Comparison of ENCODE assay signal across 7 cellular contexts in the genomic region with DNA sequence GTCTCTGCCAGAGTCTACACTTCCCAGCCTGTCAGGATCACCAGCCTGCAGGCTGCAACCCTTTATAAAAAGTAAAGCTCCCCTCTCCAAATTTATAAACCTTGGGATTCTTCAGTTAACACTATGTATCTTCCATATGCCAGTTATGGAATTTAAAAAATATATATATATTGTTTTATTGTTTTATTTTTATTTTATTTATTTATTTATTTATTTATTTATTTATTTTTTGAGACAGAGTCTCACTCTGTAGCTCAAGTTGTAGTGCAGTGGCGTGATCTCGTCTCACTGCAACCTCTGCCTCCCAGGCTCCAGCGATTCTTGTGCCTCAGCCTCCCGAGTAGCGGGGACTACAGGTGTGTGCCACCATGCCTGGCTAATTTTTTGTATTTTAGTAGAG. TPM values are rescaled to one million over a fixed set of nuclear protein-coding genes. Genes with fewer than 3 reads are reported as not detected.
DNase-seq lines count a peak whose midpoint lies in the region; ATAC-seq and TF ChIP-seq lines count a peak whose summit lies in the region.
"Not testable (repeated sequence)": the region's sequence is repeated elsewhere in the genome, so short reads cannot be mapped to it uniquely, and the experiment has no call there.

No MANE protein-coding gene starts in this region.

- H3K27me3 ChIP-seq in BLaER1 treated with 17β-estradiol and CSF1 and Interleukin-3, amounts not matched to agents 10 nM and 100 nM; KMS-11 (ENCODE audit: insufficient read depth, low read depth): not testable (repeated sequence)

- not testable (repeated sequence) for H3K27ac ChIP-seq in BLaER1 treated with 17β-estradiol and CSF1 and Interleukin-3, amounts not matched to agents 10 nM and 100 nM
- peak overlapping the region; percentile 96; the same call in 1 of the 2 replicates for H3K27ac ChIP-seq in KMS-11

- H3K4me3 ChIP-seq in BLaER1 treated with 17β-estradiol and CSF1 and Interleukin-3, amounts not matched to agents 10 nM and 100 nM; KMS-11 (IDR thresholded peaks at IDR 0.05; ENCODE audit: insufficient read depth, low read depth, low read length): not testable (repeated sequence)

- not testable (repeated sequence) for H2AFZ ChIP-seq in KMS-11 (ENCODE audit: low read depth)

- not testable (repeated sequence) for H4K20me1 ChIP-seq in BLaER1 treated with 17β-estradiol and CSF1 and Interleukin-3, amounts not matched to agents 10 nM and 100 nM; KMS-11 (ENCODE audit: insufficient read depth)

- H3K9me3 ChIP-seq in BLaER1 treated with 17β-estradiol and CSF1 and Interleukin-3, amounts not matched to agents 10 nM and 100 nM (replicated peaks in 1 of 11); T-helper 17 cell (ENCODE audit: control insufficient read depth, low read length, poor library complexity, severe bottlenecking): not testable (repeated sequence)

- POLR2A ChIA-PET in activated CD4-positive, alpha-beta memory T cell treated with anti-CD3 and anti-CD28 coated beads, Interleukin-2, amount 10 ng/mL, durations not matched to agents 7 days and 5 days (lab: Charles Lee): interaction anchor here (0.6 to 4.8 kb wide), 7 partner anchors 10 to 461 kb away, joined by 3 to 55 read pairs (median 5); partner anchors contain the start of gene PCBP1

- H3K36me3 Mint-ChIP-seq in T-helper 17 cell (ENCODE audit: low read depth); activated CD4-positive, alpha-beta memory T cell treated with anti-CD3 and anti-CD28 coated beads, Interleukin-2, amount 10 ng/mL, durations not matched to agents 7 days and 5 days (ENCODE audit: low read depth); activated T-helper 2 cell treated with anti-CD3 and anti-CD28 coated beads, Interferon-gamma antibody, Interleukin-2, Interleukin-4, amounts not matched to agents 10 μg/mL and 5 μg/mL and 100 μg/mL, durations not matched to agents 14 hours and 24 hours and 36 hours (ENCODE audit: low read depth); brain; natural killer cell treated with Interleukin-12 subunit alpha and Interleukin-12 subunit beta and Interleukin-15 and Interleukin-18, amount 100 ng/mL, for 72 hours: not testable (repeated sequence)

- not testable (repeated sequence) for H3K27me3 Mint-ChIP-seq in T-helper 17 cell; activated CD4-positive, alpha-beta memory T cell treated with anti-CD3 and anti-CD28 coated beads, Interleukin-2, amount 10 ng/mL, durations not matched to agents 7 days and 5 days; activated T-helper 2 cell treated with anti-CD3 and anti-CD28 coated beads, Interferon-gamma antibody, Interleukin-2, Interleukin-4, amounts not matched to agents 10 μg/mL and 5 μg/mL and 100 μg/mL, durations not matched to agents 14 hours and 24 hours and 36 hours (ENCODE audit: low read depth); brain; natural killer cell treated with Interleukin-12 subunit alpha and Interleukin-12 subunit beta and Interleukin-15 and Interleukin-18, amount 100 ng/mL, for 72 hours

- H3K79me2 ChIP-seq in KMS-11 (ENCODE audit: insufficient read depth, low read depth): peaks cover 10% of the 10 kb centered on the region; the same call in 1 of the 2 replicates

- not testable (repeated sequence) for TF ChIP-seq CTCF in KMS-11 (conservative IDR thresholded peaks at IDR 0.05; ENCODE audit: low read depth, low read length); brain (conservative IDR thresholded peaks at IDR 0.05)

- not testable (repeated sequence) for H3K36me3 ChIP-seq in BLaER1 treated with 17β-estradiol and CSF1 and Interleukin-3, amounts not matched to agents 10 nM and 100 nM; KMS-11 (ENCODE audit: insufficient read depth)

- H3K9me3 Mint-ChIP-seq in activated CD4-positive, alpha-beta memory T cell treated with anti-CD3 and anti-CD28 coated beads, Interleukin-2, amount 10 ng/mL, durations not matched to agents 7 days and 5 days; activated T-helper 2 cell treated with anti-CD3 and anti-CD28 coated beads, Interferon-gamma antibody, Interleukin-2, Interleukin-4, amounts not matched to agents 10 μg/mL and 5 μg/mL and 100 μg/mL, durations not matched to agents 14 hours and 24 hours and 36 hours; brain; natural killer cell treated with Interleukin-12 subunit alpha and Interleukin-12 subunit beta and Interleukin-15 and Interleukin-18, amount 100 ng/mL, for 72 hours: not testable (repeated sequence)

- not testable (repeated sequence) for H3K9ac ChIP-seq in BLaER1 treated with 17β-estradiol and CSF1 and Interleukin-3, amounts not matched to agents 10 nM and 100 nM; KMS-11

- H3K4me1 ChIP-seq in BLaER1 treated with 17β-estradiol and CSF1 and Interleukin-3, amounts not matched to agents 10 nM and 100 nM: peaks cover 50 to 64% (median 54%) of the 10 kb centered on the region in 10 experiments
- H3K4me1 ChIP-seq in KMS-11 (ENCODE audit: low read depth, poor library complexity, severe bottlenecking): peaks cover 64% of the 10 kb centered on the region

- DNase-seq in T-helper 17 cell; activated CD4-positive, alpha-beta memory T cell treated with anti-CD3 and anti-CD28 coated beads, Interleukin-2, amount 10 ng/mL, durations not matched to agents 7 days and 5 days; activated T-helper 2 cell treated with anti-CD3 and anti-CD28 coated beads, Interferon-gamma antibody, Interleukin-2, Interleukin-4, amounts not matched to agents 10 μg/mL and 5 μg/mL and 100 μg/mL, durations not matched to agents 14 hours and 24 hours and 36 hours (ENCODE audit: low spot score); natural killer cell treated with Interleukin-12 subunit alpha and Interleukin-12 subunit beta and Interleukin-15 and Interleukin-18, amount 100 ng/mL, for 72 hours (ENCODE audit: low spot score): not testable (repeated sequence)

- not testable (repeated sequence) for H3K4me3 Mint-ChIP-seq in T-helper 17 cell; activated T-helper 2 cell treated with anti-CD3 and anti-CD28 coated beads, Interferon-gamma antibody, Interleukin-2, Interleukin-4, amounts not matched to agents 10 μg/mL and 5 μg/mL and 100 μg/mL, durations not matched to agents 14 hours and 24 hours and 36 hours (ENCODE audit: low read depth)
- peak overlapping the region; percentile 4 for H3K4me3 Mint-ChIP-seq in activated CD4-positive, alpha-beta memory T cell treated with anti-CD3 and anti-CD28 coated beads, Interleukin-2, amount 10 ng/mL, durations not matched to agents 7 days and 5 days
- H3K4me3 Mint-ChIP-seq in brain: peak overlapping the region in 3 of 5 experiments; percentile 34 to 77 (median 54)
- peak overlapping the region; percentile 88 for H3K4me3 Mint-ChIP-seq in natural killer cell treated with Interleukin-12 subunit alpha and Interleukin-12 subunit beta and Interleukin-15 and Interleukin-18, amount 100 ng/mL, for 72 hours

- peak overlapping the region; percentile 6 to 93 (median 90); a peak in 14 of 22 replicates for H3K4me2 ChIP-seq in BLaER1 treated with 17β-estradiol and CSF1 and Interleukin-3, amounts not matched to agents 10 nM and 100 nM
- peak overlapping the region; percentile 84; the same call in 1 of the 2 replicates for H3K4me2 ChIP-seq in KMS-11

- not testable (repeated sequence) for ATAC-seq in T-helper 17 cell; natural killer cell treated with Interleukin-12 subunit alpha and Interleukin-12 subunit beta and Interleukin-15 and Interleukin-18, amount 100 ng/mL, for 72 hours

- H3K27ac Mint-ChIP-seq in T-helper 17 cell (peak overlapping the region; percentile 99), brain (peak overlapping the region in 1 of 5 experiments; percentile 98)
- peak overlapping the region; percentile 99 for H3K27ac Mint-ChIP-seq in activated CD4-positive, alpha-beta memory T cell treated with anti-CD3 and anti-CD28 coated beads, Interleukin-2, amount 10 ng/mL, durations not matched to agents 7 days and 5 days
- H3K27ac Mint-ChIP-seq in activated T-helper 2 cell treated with anti-CD3 and anti-CD28 coated beads, Interferon-gamma antibody, Interleukin-2, Interleukin-4, amounts not matched to agents 10 μg/mL and 5 μg/mL and 100 μg/mL, durations not matched to agents 14 hours and 24 hours and 36 hours: peak overlapping the region; percentile 98
- H3K27ac Mint-ChIP-seq in natural killer cell treated with Interleukin-12 subunit alpha and Interleukin-12 subunit beta and Interleukin-15 and Interleukin-18, amount 100 ng/mL, for 72 hours: peak overlapping the region; percentile 87 to 88

- CTCF ChIA-PET in activated CD4-positive, alpha-beta memory T cell treated with anti-CD3 and anti-CD28 coated beads, Interleukin-2, amount 10 ng/mL, durations not matched to agents 7 days and 5 days (lab: Charles Lee): interaction anchor here (0.8 to 4.0 kb wide), 6 partner anchors 13 to 210 kb away, joined by 3 to 21 read pairs (median 4); partner anchors contain the start of gene NFU1

- H3K4me1 Mint-ChIP-seq in T-helper 17 cell (peaks cover 55% of the 10 kb centered on the region), brain (peaks cover 31% of the 10 kb centered on the region)
- H3K4me1 Mint-ChIP-seq in activated CD4-positive, alpha-beta memory T cell treated with anti-CD3 and anti-CD28 coated beads, Interleukin-2, amount 10 ng/mL, durations not matched to agents 7 days and 5 days: peaks cover 59% of the 10 kb centered on the region
- H3K4me1 Mint-ChIP-seq in activated T-helper 2 cell treated with anti-CD3 and anti-CD28 coated beads, Interferon-gamma antibody, Interleukin-2, Interleukin-4, amounts not matched to agents 10 μg/mL and 5 μg/mL and 100 μg/mL, durations not matched to agents 14 hours and 24 hours and 36 hours (ENCODE audit: low read depth): peaks cover 52% of the 10 kb centered on the region
- H3K4me1 Mint-ChIP-seq in natural killer cell treated with Interleukin-12 subunit alpha and Interleukin-12 subunit beta and Interleukin-15 and Interleukin-18, amount 100 ng/mL, for 72 hours (ENCODE audit: low read depth in 2 of 2): peaks cover 51 to 57% of the 10 kb centered on the region in 2 donors

- intact Hi-C loops in activated T-helper 2 cell treated with anti-CD3 and anti-CD28 coated beads, Interferon-gamma antibody, Interleukin-2, Interleukin-4, amounts not matched to agents 10 μg/mL and 5 μg/mL and 100 μg/mL, durations not matched to agents 14 hours and 24 hours and 36 hours (cut with micrococcal nuclease): loop anchor here (5.0 to 10.0 kb wide), 2 partner anchors 65 to 488 kb away; no protein-coding TSS in a partner anchor

RNA-seq across cellular contexts. Expression of gene AAK1, which starts 3.7 kb away (rescaled TPM):
- 100 to 1,000 TPM; 187 to 243 TPM for total RNA-seq in T-helper 17 cell
- total RNA-seq in activated CD4-positive, alpha-beta memory T cell treated with anti-CD3 and anti-CD28 coated beads, Interleukin-2, amount 10 ng/mL, durations not matched to agents 7 days and 5 days: 100 to 1,000 TPM; 115 to 121 TPM
- total RNA-seq in activated T-helper 2 cell treated with anti-CD3 and anti-CD28 coated beads, Interferon-gamma antibody, Interleukin-2, Interleukin-4, amounts not matched to agents 10 μg/mL and 5 μg/mL and 100 μg/mL, durations not matched to agents 14 hours and 24 hours and 36 hours: 108 TPM in 2 replicates
- 13.9 TPM for polyA plus RNA-seq in brain (ENCODE audit: insufficient read depth, low read depth, low replicate concordance)
- 100 to 1,000 TPM in 1 of 2 donors, 10 to 100 TPM in 1; 97.1 to 114 TPM for total RNA-seq in natural killer cell treated with Interleukin-12 subunit alpha and Interleukin-12 subunit beta and Interleukin-15 and Interleukin-18, amount 100 ng/mL, for 72 hours
